ENCODE assay signal across 8 cellular contexts in the genomic region with DNA sequence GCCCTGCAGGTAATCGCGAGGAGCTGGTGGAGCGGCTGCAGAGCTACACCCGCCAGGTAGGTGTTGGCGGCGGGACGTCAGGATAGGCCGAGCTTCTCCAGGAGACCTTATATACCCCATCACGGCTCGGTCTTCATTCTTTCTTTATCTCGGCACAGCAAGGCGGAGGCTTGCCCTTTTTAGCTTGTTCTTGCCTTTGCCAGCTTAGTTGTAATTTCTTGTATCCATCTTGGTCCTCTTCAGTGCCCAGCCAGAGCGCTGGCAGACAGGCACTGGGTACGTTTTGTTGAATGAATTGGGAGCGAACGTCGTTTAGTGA. TPM values are rescaled to one million over a fixed set of nuclear protein-coding genes. Genes with fewer than 3 reads are reported as not detected.
DNase-seq lines count a peak whose midpoint lies in the region; ATAC-seq, FAIRE-seq and TF ChIP-seq lines count a peak whose summit lies in the region.

No MANE protein-coding gene starts in this region.

- DNase-seq in HAP-1 (ENCODE audit: low spot score in 2 of 2) (no peak), WTC11 (ENCODE audit: low spot score) (no peak), right cardiac atrium (no peak), small intestine (no peak), left lobe of liver (ENCODE audit: low spot score) (no peak), amniotic stem cell (lab: John Stamatoyannopoulos, UW) (no peak)

- peaks cover 35% of the 10 kb centered on the region for H3K4me1 Mint-ChIP-seq in WTC11

- peak overlapping the region; percentile 98 for H3K27ac Mint-ChIP-seq in WTC11

- H3K4me3 Mint-ChIP-seq in WTC11: peak overlapping the region; percentile 100

- in situ Hi-C loops in HAP-1 (cut with MboI; ENCODE audit: low sequenced_read_pairs): no loop called here

- H3K9me3 Mint-ChIP-seq in WTC11: no peaks in the 10 kb centered on the region

- ATAC-seq in WTC11: no peak
- no peak for ATAC-seq in right cardiac atrium
- no peak for ATAC-seq in left lobe of liver
- ATAC-seq in HG02852 (IDR thresholded peaks at IDR 0.05; ENCODE audit: unreplicated experiment): no peak
- ATAC-seq in GM19351 (IDR thresholded peaks at IDR 0.05; ENCODE audit: unreplicated experiment): no peak

- POLR2A ChIA-PET in WTC11 (lab: Charles Lee): interaction anchor here (0.8 to 1.3 kb wide), 2 partner anchors 170 to 193 kb away, joined by 3 to 8 read pairs; partner anchors contain the start of gene MUS81

- 1% methylated on average over 17 of the region's 17 CpGs for WGBS in right cardiac atrium
- 0 to 1% (median 1%) methylated on average over 17 of the region's 17 CpGs for WGBS in small intestine, 3 donors

- peak overlapping the region; percentile 100 for H3K4me3 ChIP-seq in HAP-1
- H3K4me3 ChIP-seq in right cardiac atrium (ENCODE audit: low read length): peak overlapping the region; percentile 72
- peak overlapping the region; percentile 80 to 94 for H3K4me3 ChIP-seq in small intestine (ENCODE audit: low read depth in 1 of 2, low read length in 2 of 2)

- peaks cover 45% of the 10 kb centered on the region for H3K36me3 ChIP-seq in HAP-1 (replicated peaks)
- H3K36me3 ChIP-seq in small intestine (ENCODE audit: control insufficient read depth in 2 of 2, insufficient read depth in 2 of 2, low read length in 2 of 2): peaks cover 6 to 13% of the 10 kb centered on the region in 2 donors

- intact Hi-C loops in right cardiac atrium (cut with DNase I): no loop called here

- H3K27me3 ChIP-seq in HAP-1 (ENCODE audit: low read depth) (no peaks in the 10 kb centered on the region), right cardiac atrium (ENCODE audit: control insufficient read depth, insufficient read depth) (no peaks in the 10 kb centered on the region), small intestine (ENCODE audit: control insufficient read depth in 2 of 2, insufficient read depth in 2 of 2, low read length in 2 of 2) (peaks cover 0 to 2% of the 10 kb centered on the region in 2 donors)

- CTCF ChIA-PET in WTC11 (lab: Charles Lee): interaction anchor here (1.0 to 4.2 kb wide), 5 partner anchors 17 to 482 kb away, joined by 3 to 35 read pairs (median 3); partner anchors contain the start of genes PACS1, RAB1B and ZNRD2

- H3K36me3 Mint-ChIP-seq in WTC11: peaks cover 38% of the 10 kb centered on the region

- H3K27ac ChIP-seq in right cardiac atrium (ENCODE audit: low read length) (peak overlapping the region; percentile 23), small intestine (ENCODE audit: low read depth in 1 of 2, low read length in 1 of 2) (peak overlapping the region; percentile 80 to 90)

- H3K27me3 Mint-ChIP-seq in WTC11 (ENCODE audit: low read depth): no peaks in the 10 kb centered on the region

- H3K4me1 ChIP-seq in HAP-1 (peaks cover 13% of the 10 kb centered on the region), right cardiac atrium (ENCODE audit: control insufficient read depth, insufficient read depth, low read length) (peaks cover 7% of the 10 kb centered on the region), small intestine (ENCODE audit: control insufficient read depth in 2 of 2, insufficient read depth in 1 of 2, low read depth in 1 of 2, low read length in 1 of 2) (peaks cover 2 to 4% of the 10 kb centered on the region in 2 donors)

- FAIRE-seq in small intestine (lab: Jason Lieb, UNC): no peak

- no peak for TF ChIP-seq CTCF in WTC11 (IDR thresholded peaks at IDR 0.05)

- H3K9me3 ChIP-seq in HAP-1 (no peaks in the 10 kb centered on the region; the same call in 1 of the 2 replicates), right cardiac atrium (ENCODE audit: control insufficient read depth, low read length) (no peaks in the 10 kb centered on the region), small intestine (ENCODE audit: control insufficient read depth, low read depth) (no peaks in the 10 kb centered on the region)

TF ChIP-seq in WTC11, 78 proteins besides CTCF, POLR2A, EP300 and RAD21:
- TF ChIP-seq, protein P1, sequence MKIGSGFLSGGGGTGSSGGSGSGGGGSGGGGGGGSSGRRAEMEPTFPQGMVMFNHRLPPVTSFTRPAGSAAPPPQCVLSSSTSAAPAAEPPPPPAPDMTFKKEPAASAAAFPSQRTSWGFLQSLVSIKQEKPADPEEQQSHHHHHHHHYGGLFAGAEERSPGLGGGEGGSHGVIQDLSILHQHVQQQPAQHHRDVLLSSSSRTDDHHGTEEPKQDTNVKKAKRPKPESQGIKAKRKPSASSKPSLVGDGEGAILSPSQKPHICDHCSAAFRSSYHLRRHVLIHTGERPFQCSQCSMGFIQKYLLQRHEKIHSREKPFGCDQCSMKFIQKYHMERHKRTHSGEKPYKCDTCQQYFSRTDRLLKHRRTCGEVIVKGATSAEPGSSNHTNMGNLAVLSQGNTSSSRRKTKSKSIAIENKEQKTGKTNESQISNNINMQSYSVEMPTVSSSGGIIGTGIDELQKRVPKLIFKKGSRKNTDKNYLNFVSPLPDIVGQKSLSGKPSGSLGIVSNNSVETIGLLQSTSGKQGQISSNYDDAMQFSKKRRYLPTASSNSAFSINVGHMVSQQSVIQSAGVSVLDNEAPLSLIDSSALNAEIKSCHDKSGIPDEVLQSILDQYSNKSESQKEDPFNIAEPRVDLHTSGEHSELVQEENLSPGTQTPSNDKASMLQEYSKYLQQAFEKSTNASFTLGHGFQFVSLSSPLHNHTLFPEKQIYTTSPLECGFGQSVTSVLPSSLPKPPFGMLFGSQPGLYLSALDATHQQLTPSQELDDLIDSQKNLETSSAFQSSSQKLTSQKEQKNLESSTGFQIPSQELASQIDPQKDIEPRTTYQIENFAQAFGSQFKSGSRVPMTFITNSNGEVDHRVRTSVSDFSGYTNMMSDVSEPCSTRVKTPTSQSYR (CRISPR knock-in tag; IDR thresholded peaks at IDR 0.05): no peak
- TF ChIP-seq NR2C2 (CRISPR knock-in tag; IDR thresholded peaks at IDR 0.05): no peak
- no peak for TF ChIP-seq SMAD3 (CRISPR knock-in tag; IDR thresholded peaks at IDR 0.05; ENCODE audit: borderline replicate concordance)
- TF ChIP-seq ZNF317 (CRISPR knock-in tag; IDR thresholded peaks at IDR 0.05; ENCODE audit: borderline replicate concordance, low read depth): no peak

RNA-seq across cellular contexts. Expression of gene SF3B2, which starts 0.5 kb away (rescaled TPM):
- 235 to 295 TPM (median 251 TPM) in 3 replicates for total RNA-seq in WTC11 (2021)
- 10 to 100 TPM; 84.4 to 97.7 (median 91.7) TPM for total RNA-seq in right cardiac atrium
- 62.1 TPM for polyA plus RNA-seq in right cardiac atrium
- polyA plus RNA-seq in small intestine: 100 to 1,000 TPM; 106 to 132 (median 112) TPM
- 79.6 TPM for total RNA-seq in left lobe of liver

RNA-seq across cellular contexts. Expression of gene GAL3ST3, which starts 3.7 kb away (rescaled TPM):
- total RNA-seq in WTC11 (2021) (21.3 to 22.6 TPM (median 21.6 TPM) in 3 replicates), right cardiac atrium (10 to 100 TPM; 10.8 to 13.6 (median 12.1) TPM), left lobe of liver (not detected)
- polyA plus RNA-seq in right cardiac atrium (8.9 TPM), small intestine (under 1 TPM in 1 of 3 donors, not detected in 2; 0.12 TPM)

RNA-seq across cellular contexts. Expression of gene PACS1, which starts 17.4 kb away (rescaled TPM):
- 30.1 to 34.8 TPM (median 30.9 TPM) in 3 replicates for total RNA-seq in WTC11 (2021)
- 10 to 100 TPM; 48.3 to 82.5 (median 56.5) TPM for total RNA-seq in right cardiac atrium
- polyA plus RNA-seq in right cardiac atrium: 30.9 TPM
- 10 to 100 TPM in 1 of 3 donors, 1 to 10 TPM in 2; 4.0 to 13.2 (median 6.8) TPM for polyA plus RNA-seq in small intestine
- total RNA-seq in left lobe of liver: 5.8 TPM

RNA-seq across cellular contexts. Expression of gene CATSPER1, which starts 26.3 kb away (rescaled TPM):
- total RNA-seq in WTC11 (2021) (not detected in 3 replicates), right cardiac atrium (not detected), left lobe of liver (not detected)
- polyA plus RNA-seq in right cardiac atrium (not detected), small intestine (under 1 TPM in 1 of 3 donors, not detected in 2; 0.04 TPM)

RNA-seq across cellular contexts. Expression of gene CST6, which starts 40.8 kb away (rescaled TPM):
- 0.72 to 2.7 TPM (median 1.9 TPM) in 3 replicates for total RNA-seq in WTC11 (2021)
- total RNA-seq in right cardiac atrium: 1 to 10 TPM; 1.2 to 3.6 (median 2.2) TPM
- 2.1 TPM for polyA plus RNA-seq in right cardiac atrium
- polyA plus RNA-seq in small intestine: not detected
- not detected for total RNA-seq in left lobe of liver

Comparison
In these comparisons a context has a peak if more than half of its experiments do, and no peak if none do; other contexts are left out.
1. RNA of gene GAL3ST3, which starts 3.7 kb away (total RNA-seq): 21.3 to 22.6 TPM in WTC11 and 10.8 to 13.6 TPM in right cardiac atrium; not detected in left lobe of liver (single experiment); every median in the first group is over 10 times any median in the second.
2. Peak in every context shown above with its lines, with median percentiles within 50 percentile points of each other: H3K4me3 ChIP-seq.